8 cellular contexts compared by ENCODE assay signal in the genomic region with DNA sequence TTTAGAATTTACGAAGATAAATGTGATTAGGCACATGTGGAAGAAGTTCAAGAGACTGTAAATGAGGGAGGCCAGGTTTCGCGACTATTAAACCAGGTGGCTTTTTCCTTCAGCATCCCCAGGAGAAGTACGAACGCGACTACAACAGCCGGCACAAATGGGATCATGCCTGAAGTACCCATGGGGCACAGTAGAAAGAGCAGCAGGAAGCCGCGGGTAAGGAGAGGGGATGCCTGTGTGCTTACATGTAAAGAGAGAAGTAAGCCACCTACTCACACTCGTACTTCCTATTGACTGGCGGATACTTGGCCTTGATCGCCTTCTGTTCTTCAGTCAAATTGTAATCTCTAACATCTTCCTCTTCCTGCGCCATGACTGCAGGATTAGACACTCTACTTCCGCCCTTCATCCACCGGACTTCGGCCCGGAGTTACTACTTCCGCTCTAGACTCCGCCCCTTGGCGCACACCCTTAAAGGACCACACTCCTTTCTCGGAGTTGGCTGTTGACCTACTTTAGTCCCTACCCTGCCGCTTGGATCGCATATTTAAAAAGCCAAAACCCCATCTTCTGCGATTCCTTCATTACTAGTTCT. TPM values are rescaled to one million over a fixed set of nuclear protein-coding genes. Genes with fewer than 3 reads are reported as not detected.
DNase-seq lines count a peak whose midpoint lies in the region; ATAC-seq and TF ChIP-seq lines count a peak whose summit lies in the region.

A gene (minus strand): TSS at position 394 of the 595 bp plus-strand sequence. CDS start 21 bp downstream, at position 373.

- peak within 1 kb of the TSS; percentile 77 to 79 for H3K4me3 ChIP-seq in SK-N-SH (ENCODE audit: low read depth in 2 of 2, low read length in 1 of 2)

- no peaks in the 10 kb centered on the region for H3K9me3 ChIP-seq in SK-N-SH

- no peaks in the 10 kb centered on the region for H3K9me2 ChIP-seq in SK-N-SH

- no peak for TF ChIP-seq RAD21 in SK-N-SH (IDR thresholded peaks at IDR 0.05; ENCODE audit: low read length)

- TF ChIP-seq EP300 in SK-N-SH (IDR thresholded peaks at IDR 0.05; ENCODE audit: borderline replicate concordance in 1 of 2, low read depth in 1 of 2, low read length in 1 of 2), result no peak

- peak within 1 kb of the TSS; percentile 98 to 99 for H3K27ac Mint-ChIP-seq in activated naive CD4-positive, alpha-beta T cell treated with anti-CD3 and anti-CD28 coated beads, Interleukin-2, amount 50 U/mL, for 72 hours

- WGBS in SK-N-SH (ENCODE audit: low lambda C conversion rate), result 1% methylated on average over 24 of the region's 24 CpGs

- H3F3A ChIP-seq in SK-N-SH (replicated peaks; ENCODE audit: insufficient read depth), result peaks cover 16% of the 10 kb centered on the region

- peak within 1 kb of the TSS; percentile 92 for H2AFZ ChIP-seq in SK-N-SH (ENCODE audit: low read depth)

- H3K9me3 Mint-ChIP-seq in activated naive CD4-positive, alpha-beta T cell treated with anti-CD3 and anti-CD28 coated beads, Interleukin-2, amount 50 U/mL, for 72 hours, result no peaks in the 10 kb centered on the region

- CTCF ChIA-PET in HEK293T (lab: Yijun Ruan, JAX), result interaction anchor here (1.0 kb wide), 1 partner anchor 130 kb away, joined by 3 read pairs; no protein-coding TSS in a partner anchor
- CTCF ChIA-PET in SK-N-SH (lab: Yijun Ruan, JAX), result interaction anchor here (0.8 to 1.7 kb wide), 2 partner anchors 10 to 226 kb away, joined by 3 to 7 read pairs; no protein-coding TSS in a partner anchor

- H3K27ac ChIP-seq in SK-N-SH (ENCODE audit: low read depth in 2 of 2, low read length in 1 of 2), result peak within 1 kb of the TSS; percentile 99 to 100
- peak within 1 kb of the TSS; percentile 98 for H3K27ac ChIP-seq in temporal lobe (ENCODE audit: low read depth, low read length)

- peak; percentile 99 for DNase-seq in GF-D8 (lab: John Stamatoyannopoulos, UW)
- peak; percentile 97 for DNase-seq in HEK293T (ENCODE audit: extremely low spot score)
- peak; percentile 82 for DNase-seq in NCI-H1048 (lab: John Stamatoyannopoulos, UW)
- peak; percentile 86 for DNase-seq in SK-N-SH
- peak; percentile 82 to 86 for DNase-seq in activated naive CD4-positive, alpha-beta T cell treated with anti-CD3 and anti-CD28 coated beads, Interleukin-2, amount 50 U/mL, for 72 hours (ENCODE audit: low spot score in 2 of 2)
- DNase-seq in glomerular endothelial cell (ENCODE audit: extremely low read depth, low read depth, low spot score), result peak; percentile 84
- DNase-seq in occipital lobe (lab: John Stamatoyannopoulos, UW), result peak; percentile 84

- peak; percentile 80 to 83 for ATAC-seq in activated naive CD4-positive, alpha-beta T cell treated with anti-CD3 and anti-CD28 coated beads, Interleukin-2, amount 50 U/mL, for 72 hours

- peak within 1 kb of the TSS; percentile 93 for H3K9ac ChIP-seq in SK-N-SH

- H3K4me2 ChIP-seq in SK-N-SH, result peak within 1 kb of the TSS; percentile 88

- H3K4me1 ChIP-seq in SK-N-SH (ENCODE audit: control insufficient read depth in 1 of 2, insufficient read depth in 2 of 2, low read depth in 1 of 2, low read length in 1 of 2), result peaks cover 4 to 13% of the 10 kb centered on the region in 2 experiments; a peak in 3 of 4 replicates

- H3K36me3 ChIP-seq in SK-N-SH (replicated peaks in 1 of 2; ENCODE audit: control insufficient read depth in 1 of 2, insufficient read depth in 2 of 2, low read length in 1 of 2), result peaks cover 19 to 29% of the 10 kb centered on the region in 2 experiments

- peaks cover 35 to 42% of the 10 kb centered on the region in 2 donors for H3K36me3 Mint-ChIP-seq in activated naive CD4-positive, alpha-beta T cell treated with anti-CD3 and anti-CD28 coated beads, Interleukin-2, amount 50 U/mL, for 72 hours

- no peaks in the 10 kb centered on the region for H3K27me3 ChIP-seq in SK-N-SH (ENCODE audit: insufficient read depth)

- POLR2A ChIA-PET in HEK293T (lab: Yijun Ruan, JAX) (interaction anchor here (0.7 to 1.5 kb wide), 24 partner anchors 10 to 1255 kb away, joined by 3 to 12 read pairs (median 4); a partner anchor contains a TSS), SK-N-SH (lab: Yijun Ruan, JAX) (interaction anchor here (0.6 to 1.6 kb wide), 14 partner anchors 11 to 256 kb away, joined by 3 to 7 read pairs (median 4); a partner anchor contains a TSS)

- no peak for TF ChIP-seq CTCF in SK-N-SH (IDR thresholded peaks at IDR 0.05)

- H4K20me1 ChIP-seq in SK-N-SH (ENCODE audit: insufficient read depth), result no peaks in the 10 kb centered on the region

- H3K79me2 ChIP-seq in SK-N-SH (ENCODE audit: insufficient read depth), result peaks cover 90% of the 10 kb centered on the region

TF ChIP-seq in HEK293T, 16 proteins besides CTCF, POLR2A, EP300 and RAD21:
- TF ChIP-seq BHLHE40 (IDR thresholded peaks at IDR 0.05; ENCODE audit: borderline replicate concordance) (no peak), ELF4 (IDR thresholded peaks at IDR 0.05) (peak; percentile 91)

TF ChIP-seq in SK-N-SH, 30 proteins besides CTCF, POLR2A, EP300 and RAD21:
- peak; percentile 79 for TF ChIP-seq TAF1 (IDR thresholded peaks at IDR 0.05; ENCODE audit: borderline replicate concordance, low read depth, low read length)
- peak; percentile 98 for TF ChIP-seq ELF1 (IDR thresholded peaks at IDR 0.05)
- TF ChIP-seq GABPA (IDR thresholded peaks at IDR 0.05; ENCODE audit: low read depth), result peak; percentile 94
- peak; percentile 87 for TF ChIP-seq YY1 (IDR thresholded peaks at IDR 0.05; ENCODE audit: low read depth)
- TF ChIP-seq, protein P1, sequence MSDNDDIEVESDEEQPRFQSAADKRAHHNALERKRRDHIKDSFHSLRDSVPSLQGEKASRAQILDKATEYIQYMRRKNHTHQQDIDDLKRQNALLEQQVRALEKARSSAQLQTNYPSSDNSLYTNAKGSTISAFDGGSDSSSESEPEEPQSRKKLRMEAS (IDR thresholded peaks at IDR 0.05; ENCODE audit: low read depth), result 0 out of 2 replicates have a peak, but pooled peaks have one; percentile 53
- no peak for TF ChIP-seq FOXJ3 (CRISPR knock-in tag; IDR thresholded peaks at IDR 0.05)
- no peak; the same call in 1 of the 2 replicates for TF ChIP-seq SIN3A (IDR thresholded peaks at IDR 0.05; ENCODE audit: borderline replicate concordance, low read depth, low read length)
- TF ChIP-seq NFIC (IDR thresholded peaks at IDR 0.05; ENCODE audit: borderline replicate concordance), result peak; percentile 61
- no peak for TF ChIP-seq RFX5 (IDR thresholded peaks at IDR 0.05; ENCODE audit: low read length)
- TF ChIP-seq MXI1 (IDR thresholded peaks at IDR 0.05; ENCODE audit: low read depth, low read length), result peak; percentile 79; the same call in 1 of the 2 replicates
- TF ChIP-seq, protein P2, sequence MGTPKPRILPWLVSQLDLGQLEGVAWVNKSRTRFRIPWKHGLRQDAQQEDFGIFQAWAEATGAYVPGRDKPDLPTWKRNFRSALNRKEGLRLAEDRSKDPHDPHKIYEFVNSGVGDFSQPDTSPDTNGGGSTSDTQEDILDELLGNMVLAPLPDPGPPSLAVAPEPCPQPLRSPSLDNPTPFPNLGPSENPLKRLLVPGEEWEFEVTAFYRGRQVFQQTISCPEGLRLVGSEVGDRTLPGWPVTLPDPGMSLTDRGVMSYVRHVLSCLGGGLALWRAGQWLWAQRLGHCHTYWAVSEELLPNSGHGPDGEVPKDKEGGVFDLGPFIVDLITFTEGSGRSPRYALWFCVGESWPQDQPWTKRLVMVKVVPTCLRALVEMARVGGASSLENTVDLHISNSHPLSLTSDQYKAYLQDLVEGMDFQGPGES (IDR thresholded peaks at IDR 0.05; ENCODE audit: low read depth, low read length), result no peak
- TF ChIP-seq, protein P3, sequence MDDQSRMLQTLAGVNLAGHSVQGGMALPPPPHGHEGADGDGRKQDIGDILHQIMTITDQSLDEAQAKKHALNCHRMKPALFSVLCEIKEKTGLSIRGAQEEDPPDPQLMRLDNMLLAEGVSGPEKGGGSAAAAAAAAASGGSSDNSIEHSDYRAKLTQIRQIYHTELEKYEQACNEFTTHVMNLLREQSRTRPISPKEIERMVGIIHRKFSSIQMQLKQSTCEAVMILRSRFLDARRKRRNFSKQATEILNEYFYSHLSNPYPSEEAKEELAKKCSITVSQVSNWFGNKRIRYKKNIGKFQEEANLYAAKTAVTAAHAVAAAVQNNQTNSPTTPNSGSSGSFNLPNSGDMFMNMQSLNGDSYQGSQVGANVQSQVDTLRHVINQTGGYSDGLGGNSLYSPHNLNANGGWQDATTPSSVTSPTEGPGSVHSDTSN (IDR thresholded peaks at IDR 0.05), result peak; percentile 9; the same call in 1 of the 2 replicates
- no peak for TF ChIP-seq NRF1 (IDR thresholded peaks at IDR 0.05; ENCODE audit: low read depth, low read length)
- peak; percentile 82 for TF ChIP-seq GATA2 (CRISPR knock-in tag; IDR thresholded peaks at IDR 0.05)
- TF ChIP-seq POLR2AphosphoS5 (IDR thresholded peaks at IDR 0.05; ENCODE audit: low read depth, low read length), result peak; percentile 91

RNA-seq across cellular contexts. Expression of the gene that starts here (rescaled TPM):
- 59.2 and 69.8 TPM in 2 replicates for polyA plus RNA-seq in SK-N-SH (2012; rRNA removed)
- polyA plus RNA-seq in SK-N-SH (2012; cell fraction: cytosol; rRNA removed), result 87.4 and 157 TPM in 2 replicates
- polyA plus RNA-seq in SK-N-SH (2012; cell fraction: nucleus; rRNA removed), result 31.8 and 44.5 TPM in 2 replicates
- 10 to 100 TPM; 53.2 to 58.5 TPM for total RNA-seq in activated naive CD4-positive, alpha-beta T cell treated with anti-CD3 and anti-CD28 coated beads, Interleukin-2, amount 50 U/mL, for 72 hours
- total RNA-seq in glomerular endothelial cell (24.5 and 29.8 TPM in 2 replicates), occipital lobe (21.7 TPM), temporal lobe (15.0 TPM)

Comparison
In these comparisons a context has a peak if more than half of its experiments do, and no peak if none do; other contexts are left out.
1. Peak in every context shown above with its lines: DNase-seq, ATAC-seq, H3K4me3 ChIP-seq and H3K27ac ChIP-seq.